16 cellular contexts compared by ENCODE assay signal in genomic region chr22:23878219-23878618, GRCh38. TPM values are rescaled to one million over a fixed set of nuclear protein-coding genes. Genes with fewer than 3 reads are reported as not detected.
"Had no signal": no experiment of that assay in that cellular context is flagged by ENCODE, and none has a peak within 500 bp of the region (broad histone marks: within the 10 kb centered on the region; RNA-seq: fewer than 3 reads in every experiment).

No MANE protein-coding gene starts in this region.

- H3K9me3 Mint-ChIP-seq: activated CD4-positive, alpha-beta T cell treated with anti-CD3 and anti-CD28 coated beads, Interleukin-2, amount 10 ng/mL, durations not matched to agents 7 days and 5 days; natural killer cell; stimulated activated effector memory CD8-positive, alpha-beta T cell treated with anti-CD3 and anti-CD28 coated beads, Interleukin-12 subunit alpha, Interleukin-12 subunit beta, amount 100 ng/mL, for 72 hours; T-helper 2 cell treated with Interferon-gamma antibody and Interleukin-4, amounts not matched to agents 5 μg/mL and 100 μg/mL, for 36 hours had no signal

- H3K36me3 ChIP-seq: prostate gland had no signal

- H3K4me1 Mint-ChIP-seq: activated CD4-positive, alpha-beta T cell treated with anti-CD3 and anti-CD28 coated beads, Interleukin-2, amount 10 ng/mL, durations not matched to agents 7 days and 5 days; natural killer cell had no signal

- H3K9me3 ChIP-seq: body of pancreas, prostate gland, sigmoid colon had no signal

- H3K27me3 ChIP-seq: body of pancreas, foreskin keratinocyte, sigmoid colon had no signal

- H3K27ac Mint-ChIP-seq: activated CD4-positive, alpha-beta T cell treated with anti-CD3 and anti-CD28 coated beads, Interleukin-2, amount 10 ng/mL, durations not matched to agents 7 days and 5 days; activated naive CD8-positive, alpha-beta T cell; natural killer cell; stimulated activated effector memory CD8-positive, alpha-beta T cell treated with anti-CD3 and anti-CD28 coated beads, Interleukin-12 subunit alpha, Interleukin-12 subunit beta, amount 100 ng/mL, for 72 hours; T-helper 2 cell treated with Interferon-gamma antibody and Interleukin-4, amounts not matched to agents 5 μg/mL and 100 μg/mL, for 36 hours had no signal

- ATAC-seq: body of pancreas; foreskin keratinocyte; left colon; natural killer cell; stimulated activated effector memory CD8-positive, alpha-beta T cell treated with anti-CD3 and anti-CD28 coated beads, Interleukin-12 subunit alpha, Interleukin-12 subunit beta, amount 100 ng/mL, for 72 hours had no signal

- H3K27ac ChIP-seq: body of pancreas, foreskin keratinocyte, prostate gland, sigmoid colon had no signal

- H3K4me1 ChIP-seq: body of pancreas, foreskin keratinocyte, prostate gland, sigmoid colon had no signal

- H3K4me3 ChIP-seq: body of pancreas, prostate gland, sigmoid colon had no signal

- H3K27me3 Mint-ChIP-seq: activated CD4-positive, alpha-beta T cell treated with anti-CD3 and anti-CD28 coated beads, Interleukin-2, amount 10 ng/mL, durations not matched to agents 7 days and 5 days; activated naive CD8-positive, alpha-beta T cell had no signal

- H3K36me3 Mint-ChIP-seq: natural killer cell had no signal

- H3K4me3 Mint-ChIP-seq: activated CD4-positive, alpha-beta T cell treated with anti-CD3 and anti-CD28 coated beads, Interleukin-2, amount 10 ng/mL, durations not matched to agents 7 days and 5 days; activated naive CD8-positive, alpha-beta T cell; natural killer cell; stimulated activated effector memory CD8-positive, alpha-beta T cell treated with anti-CD3 and anti-CD28 coated beads, Interleukin-12 subunit alpha, Interleukin-12 subunit beta, amount 100 ng/mL, for 72 hours; T-helper 2 cell treated with Interferon-gamma antibody and Interleukin-4, amounts not matched to agents 5 μg/mL and 100 μg/mL, for 36 hours had no signal

- DNase-seq: activated CD4-positive, alpha-beta T cell treated with anti-CD3 and anti-CD28 coated beads, Interleukin-2, amount 10 ng/mL, durations not matched to agents 7 days and 5 days; activated CD4-positive, CD25-positive, alpha-beta regulatory T cell; activated CD8-positive, alpha-beta memory T cell treated with anti-CD3 and anti-CD28 coated beads for 24 hours; activated gamma-delta T cell treated with Interleukin-2 at 50 U/mL for 16 hours; amniotic stem cell; body of pancreas; effector memory CD4-positive, alpha-beta T cell; foreskin keratinocyte; left colon; mammary epithelial cell; natural killer cell; sigmoid colon had no signal

RNA-seq across cellular contexts. Expression of gene DERL3, which starts 39.4 kb away (rescaled TPM):
- total RNA-seq: mammary epithelial cell had no signal
